ENCODE assay signal across 8 cellular contexts in genomic region chr19:10335149-10336053, GRCh38. TPM values are rescaled to one million over a fixed set of nuclear protein-coding genes. Genes with fewer than 3 reads are reported as not detected.
DNase-seq lines count a peak whose midpoint lies in the region; ATAC-seq and TF ChIP-seq lines count a peak whose summit lies in the region.

No MANE protein-coding gene starts in this region.

- no CpG with 5 or more reads among the region's 46 CpGs for WGBS in H9 (ENCODE audit: extremely low coverage, insufficient read length, low lambda C conversion rate)
- 58 to 81% (median 72%) methylated on average over 28 to 46 of the region's 46 CpGs for WGBS in spleen, 5 donors

- TF ChIP-seq CTCF in H9 (conservative IDR thresholded peaks at IDR 0.05) (peak; percentile 29; the same call in 1 of the 3 replicates), astrocyte of the spinal cord (IDR thresholded peaks at IDR 0.05; ENCODE audit: low read depth, low read length) (no peak), spleen (IDR thresholded peaks at IDR 0.05 in 8 of 11, conservative IDR thresholded peaks at IDR 0.05 in 3 of 11) (no peak)

- H3K36me3 ChIP-seq in iPS-18a (ENCODE audit: control insufficient read depth, low read depth, low read length) (peaks cover 2% of the 10 kb centered on the region), spleen (peaks cover 0 to 44% (median 18%) of the 10 kb centered on the region in 6 donors)

- no peak for TF ChIP-seq POLR2A in spleen (IDR thresholded peaks at IDR 0.05)

- peaks cover 0 to 13% (median 2%) of the 10 kb centered on the region in 3 experiments; a peak in 5 of 7 replicates for H3K36me3 Mint-ChIP-seq in H9 (ENCODE audit: insufficient read depth in 1 of 3, low read depth in 3 of 3)

- no peaks in the 10 kb centered on the region; the same call in 1 of the 2 replicates for H3K27me3 Mint-ChIP-seq in H9 (ENCODE audit: low read depth)

- peaks cover 6% of the 10 kb centered on the region; the same call in 1 of the 2 replicates for H3K4me1 ChIP-seq in H9 (ENCODE audit: insufficient read depth, low read length)
- peaks cover 20% of the 10 kb centered on the region for H3K4me1 ChIP-seq in iPS-18a (ENCODE audit: control insufficient read depth, low read depth, low read length)
- H3K4me1 ChIP-seq in spleen = peaks cover 24 to 93% (median 61%) of the 10 kb centered on the region in 6 donors

- H2BK20ac ChIP-seq in H9 (ENCODE audit: low read depth, low read length, poor library complexity, severe bottlenecking) = no peak overlapping the region

- H3K18ac ChIP-seq in H9 (ENCODE audit: insufficient read length, low read depth, low read length) = no peak overlapping the region

- H2AFZ ChIP-seq in H9 (ENCODE audit: low read length) = no peak overlapping the region

- peaks cover 33 to 34% of the 10 kb centered on the region in 2 experiments for H3K4me1 Mint-ChIP-seq in H9

- H3K9ac ChIP-seq in H9 (ENCODE audit: extremely low read depth, insufficient read length, low read length) (no peak overlapping the region), iPS-18a (ENCODE audit: low read length) (no peak overlapping the region)

- DNase-seq in H9 (peak; percentile 52), astrocyte of the spinal cord (ENCODE audit: low read depth, low spot score) (no peak), spleen (no peak), middle frontal gyrus (ENCODE audit: extremely low spot score, low spot score) (no peak), T-helper 2 cell (no peak), NCI-H1092 treated with DMSO at 0.1 percent for 48 hours (lab: John Stamatoyannopoulos, UW) (no peak)

- H3K27ac ChIP-seq in H9 (ENCODE audit: insufficient read length, low read depth, low read length) (no peak overlapping the region), iPS-18a (ENCODE audit: low read length) (no peak overlapping the region), spleen (peak overlapping the region in 5 of 8 donors; percentile 67 to 95 (median 94))

- H3K4me3 Mint-ChIP-seq in H9 = peak overlapping the region; percentile 95 to 96

- intact Hi-C loops in spleen (cut with DNase I; ENCODE audit: low total_unique reads) = loop anchor here (10.0 kb wide), 1 partner anchor 61 kb away; the partner anchor contains the start of gene ICAM1

- no peak overlapping the region for H4K91ac ChIP-seq in H9 (ENCODE audit: insufficient read length, low read depth, low read length)

- H3K27me3 ChIP-seq in H9 (ENCODE audit: insufficient read depth, low read length) (no peaks in the 10 kb centered on the region; the same call in 1 of the 2 replicates), iPS-18a (ENCODE audit: control insufficient read depth, insufficient read depth, low read length) (peaks cover 9% of the 10 kb centered on the region), spleen (replicated peaks in 1 of 7) (no peaks in the 10 kb centered on the region)

- in situ Hi-C loops in astrocyte of the spinal cord (cut with HindIII; ENCODE audit: low sequenced_read_pairs) = no loop called here

- H2AK5ac ChIP-seq in H9 (ENCODE audit: insufficient read length, low read length) = no peak overlapping the region

- H2BK15ac ChIP-seq in H9 (ENCODE audit: low read depth, low read length) = no peak overlapping the region

- no peak for ATAC-seq in HG03342 (IDR thresholded peaks at IDR 0.05; ENCODE audit: unreplicated experiment)

- no peak overlapping the region for H3T11ph ChIP-seq in H9 (ENCODE audit: low read length)

- no peak overlapping the region for H3K56ac ChIP-seq in H9 (ENCODE audit: insufficient read length, low read depth, low read length)

- no peak overlapping the region for H4K5ac ChIP-seq in H9 (ENCODE audit: insufficient read length, low read depth, low read length)

- H4K8ac ChIP-seq in H9 (replicated peaks; ENCODE audit: insufficient read length, low read depth, low read length) = no peak overlapping the region

- H3K79me2 ChIP-seq in H9 (ENCODE audit: insufficient read depth, low read length) = peaks cover 8% of the 10 kb centered on the region; the same call in 1 of the 2 replicates

- no peaks in the 10 kb centered on the region; a peak in 2 of 5 replicates for H3K9me3 Mint-ChIP-seq in H9

- H3K4ac ChIP-seq in H9 (ENCODE audit: low read depth, low read length) = no peak overlapping the region

- peaks cover 4% of the 10 kb centered on the region for H3K79me1 ChIP-seq in H9 (ENCODE audit: insufficient read depth, low read depth, low read length, poor library complexity, severe bottlenecking)

- no peak overlapping the region for H2BK120ac ChIP-seq in H9 (ENCODE audit: low read depth, low read length, poor library complexity, severe bottlenecking)

- no peak overlapping the region for H3K14ac ChIP-seq in H9 (ENCODE audit: insufficient read depth, low read length)

- peak overlapping the region; percentile 91 for H3K4me2 ChIP-seq in H9 (ENCODE audit: insufficient read depth, insufficient read length, low read length)

- no peaks in the 10 kb centered on the region for H4K20me1 ChIP-seq in H9 (ENCODE audit: control insufficient read depth, insufficient read depth, insufficient read length)

- no peak overlapping the region for H3K23ac ChIP-seq in H9 (ENCODE audit: insufficient read length, low read depth, low read length)

- H2BK12ac ChIP-seq in H9 (ENCODE audit: insufficient read length, low read depth, low read length) = no peak overlapping the region

- H3K4me3 ChIP-seq in astrocyte of the spinal cord (ENCODE audit: low read depth, low read length) (peak overlapping the region; percentile 92), iPS-18a (ENCODE audit: low read length) (peak overlapping the region; percentile 92), spleen (peak overlapping the region in 1 of 8 donors; percentile 91)

- H2BK5ac ChIP-seq in H9 (ENCODE audit: insufficient read length, low read length) = no peak overlapping the region

- peaks cover 24% of the 10 kb centered on the region for H3K23me2 ChIP-seq in H9 (ENCODE audit: insufficient read length, low read depth, low read length, poor library complexity, severe bottlenecking)

- no peaks in the 10 kb centered on the region for H3K9me3 ChIP-seq in H9 (ENCODE audit: control insufficient read depth, low read depth, low read length)
- H3K9me3 ChIP-seq in iPS-18a (ENCODE audit: control insufficient read depth, low read depth, low read length) = no peaks in the 10 kb centered on the region
- H3K9me3 ChIP-seq in spleen = no peaks in the 10 kb centered on the region

- peak overlapping the region in 1 of 3 experiments; percentile 28; a peak in 1 of 7 replicates for H3K27ac Mint-ChIP-seq in H9

RNA-seq across cellular contexts. Expression of gene RAVER1, which starts 2.1 kb away (rescaled TPM):
- total RNA-seq in H9 (2021) (74.7 and 75.2 TPM in 2 replicates), spleen (10 to 100 TPM; 33.1 to 45.1 (median 40.3) TPM)
- polyA plus RNA-seq in spleen = 10 to 100 TPM in 1 of 3 donors, 1 to 10 TPM in 2; 4.8 to 18.8 (median 5.8) TPM

RNA-seq across cellular contexts. Expression of gene ICAM3, which starts 4.0 kb away (rescaled TPM):
- total RNA-seq in H9 (2021) = 28.3 and 29.6 TPM in 2 replicates
- 100 to 1,000 TPM in 5 of 7 donors, 10 to 100 TPM in 2; 69.3 to 180 (median 107) TPM for total RNA-seq in spleen
- 100 to 1,000 TPM; 111 to 119 (median 112) TPM for polyA plus RNA-seq in spleen

RNA-seq across cellular contexts. Expression of gene FDX2, which starts 19.6 kb away (rescaled TPM):
- total RNA-seq in H9 (2021) (26.8 and 27.7 TPM in 2 replicates), spleen (10 to 100 TPM in 6 of 7 donors, 1 to 10 TPM in 1; 9.1 to 28.1 (median 11.2) TPM)
- 10 to 100 TPM; 16.1 to 27.9 (median 19.8) TPM for polyA plus RNA-seq in spleen

RNA-seq across cellular contexts. Expression of gene ZGLP1, which starts 25.8 kb away (rescaled TPM):
- 6.9 and 7.0 TPM in 2 replicates for total RNA-seq in H9 (2021)
- total RNA-seq in spleen = 1 to 10 TPM; 2.7 to 7.0 (median 3.2) TPM
- polyA plus RNA-seq in spleen = 10 to 100 TPM; 11.6 to 24.1 (median 19.7) TPM

RNA-seq across cellular contexts. Expression of gene TYK2, which starts 45.0 kb away (rescaled TPM):
- 50.1 and 61.4 TPM in 2 replicates for total RNA-seq in H9 (2021)
- total RNA-seq in spleen = 100 to 1,000 TPM; 208 to 299 (median 246) TPM
- 100 to 1,000 TPM; 159 to 422 (median 257) TPM for polyA plus RNA-seq in spleen

Comparison
In these comparisons a context has a peak if more than half of its experiments do, and no peak if none do; other contexts are left out.
1. H3K27ac ChIP-seq: peak in spleen (5 of 8); none in H9 (single experiment) and iPS-18a (single experiment).